Comparison of ENCODE assay signal across 18 cellular contexts in genomic region chr11:108632041-108632440, GRCh38.
"Had no signal": no experiment of that assay in that cellular context is flagged by ENCODE, and none has a peak within 500 bp of the region (broad histone marks: within the 10 kb centered on the region; RNA-seq: fewer than 3 reads in every experiment).

No MANE protein-coding gene starts in this region.

- H3K4me3 ChIP-seq: cardiac muscle cell, spleen, upper lobe of left lung had no signal

- H3K36me3 ChIP-seq: cardiac muscle cell, neutrophil, spleen, upper lobe of left lung had no signal

- H3K27ac ChIP-seq: cardiac muscle cell, neutrophil, spleen, upper lobe of left lung had no signal

- H3K4me1 ChIP-seq: spleen, upper lobe of left lung had no signal

- H3K27me3 ChIP-seq: cardiac muscle cell, upper lobe of left lung had no signal

- DNase-seq: activated B cell treated with CpG ODN at 0.5 μM for 24 hours; activated CD4-positive, alpha-beta T cell treated with anti-CD3 and anti-CD28 coated beads, Interleukin-2, amount 10 ng/mL, durations not matched to agents 7 days and 5 days; activated CD8-positive, alpha-beta memory T cell treated with anti-CD3 and anti-CD28 coated beads for 24 hours; activated naive CD4-positive, alpha-beta T cell treated with anti-CD3 and anti-CD28 coated beads for 36 hours; activated T-cell treated with anti-CD3 and anti-CD28 coated beads for 4 hours; cortex of kidney; effector memory CD8-positive, alpha-beta T cell; glutamatergic neuron; left colon; naive thymus-derived CD4-positive, alpha-beta T cell; right cardiac atrium; spleen; stimulated activated CD4-positive, alpha-beta T cell treated with anti-CD3 and anti-CD28 coated beads, Interleukin-1b, Interleukin-23, amount 100 ng/mL, for 48 hours; stimulated activated naive B cell treated with anti-CD40 and anti-IgM and Interleukin-4, amounts not matched to agents 10 μg/mL and 1 μg/mL and 100 μg/mL, for 72 hours; T-helper 17 cell; upper lobe of left lung had no signal

- H3K9me3 ChIP-seq: upper lobe of left lung had no signal
